15 cellular contexts compared by ENCODE assay signal in the genomic region with DNA sequence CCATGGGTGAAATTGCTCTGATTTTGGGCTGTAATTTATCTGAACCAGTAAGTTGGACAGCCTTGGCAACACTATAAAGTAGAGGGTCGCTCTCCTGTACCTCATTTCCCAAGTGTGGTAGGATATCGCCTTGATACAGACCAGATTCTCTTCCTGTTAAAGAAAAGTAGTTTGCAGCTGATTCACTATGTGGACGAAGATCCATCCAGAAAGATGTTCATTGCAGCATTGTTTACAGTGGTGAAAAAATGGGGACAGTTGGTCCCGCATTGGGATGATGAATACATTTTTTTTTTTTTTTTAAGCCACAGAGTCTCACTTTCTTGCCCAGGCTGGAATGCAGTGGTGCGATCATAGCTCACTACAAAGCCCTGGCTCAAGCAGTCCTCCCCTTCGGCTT.
DNase-seq lines count a peak whose midpoint lies in the region; ATAC-seq, FAIRE-seq and TF ChIP-seq lines count a peak whose summit lies in the region.
"Had no signal": no experiment of that assay in that cellular context is flagged by ENCODE, and none has a peak within 500 bp of the region (broad histone marks: within the 10 kb centered on the region; RNA-seq: fewer than 3 reads in every experiment).

No MANE protein-coding gene starts in this region.

- no peak for DNase-seq in A673 (ENCODE audit: low spot score)
- no peak for DNase-seq in keratinocyte (ENCODE audit: low read depth, low spot score)
- DNase-seq in testis, result no peak
- no peak for DNase-seq in NCI-H2029 treated with DMSO at 0.1 percent for 48 hours (lab: John Stamatoyannopoulos, UW)
- no peak for DNase-seq in activated CD4-positive, alpha-beta T cell treated with anti-CD3 and anti-CD28 coated beads, Interleukin-2, amount 10 ng/mL, durations not matched to agents 7 days and 5 days
- DNase-seq: activated T-cell treated with anti-CD3 and anti-CD28 coated beads, Interleukin-2, amount 50 U/mL, for 4 hours; amygdala; left colon; NCI-H1694 treated with DMSO at 0.1 percent for 48 hours; NCI-H510A; SIG-M5; stimulated activated CD4-positive, alpha-beta T cell treated with anti-CD3 and anti-CD28 coated beads, Interleukin-1b, Interleukin-23, amount 100 ng/mL, for 48 hours had no signal

- no peak overlapping the region for H3K4me3 Mint-ChIP-seq in activated CD4-positive, alpha-beta T cell treated with anti-CD3 and anti-CD28 coated beads, Interleukin-2, amount 10 ng/mL, durations not matched to agents 7 days and 5 days
- H3K4me3 Mint-ChIP-seq: activated T-cell treated with anti-CD3 and anti-CD28 coated beads, Interleukin-2, amount 50 U/mL, for 4 hours had no signal

- no peaks in the 10 kb centered on the region for H3K9me3 Mint-ChIP-seq in activated CD4-positive, alpha-beta T cell treated with anti-CD3 and anti-CD28 coated beads, Interleukin-2, amount 10 ng/mL, durations not matched to agents 7 days and 5 days
- H3K9me3 Mint-ChIP-seq: activated T-cell treated with anti-CD3 and anti-CD28 coated beads, Interleukin-2, amount 50 U/mL, for 4 hours had no signal

- no peak for ATAC-seq in GM21786 (IDR thresholded peaks at IDR 0.05; ENCODE audit: unreplicated experiment)
- ATAC-seq: activated T-cell treated with anti-CD3 and anti-CD28 coated beads, Interleukin-2, amount 50 U/mL, for 4 hours; left colon had no signal

- no peaks in the 10 kb centered on the region for H3K9me1 ChIP-seq in keratinocyte (ENCODE audit: control insufficient read depth, extremely low read depth, insufficient read depth, low read length)

- BruUV-seq in A673 (replicated peaks; lab: Mats Ljungman, UMichigan), result no TSS peak

- CTCF ChIA-PET in A673 (lab: Charles Lee), result no interaction called here
- CTCF ChIA-PET in activated CD4-positive, alpha-beta T cell treated with anti-CD3 and anti-CD28 coated beads, Interleukin-2, amount 10 ng/mL, durations not matched to agents 7 days and 5 days (lab: Charles Lee), result interaction anchor here (0.7 kb wide), 1 partner anchor 67 kb away, joined by 3 read pairs; no protein-coding TSS in a partner anchor

- H3K27me3 Mint-ChIP-seq in activated CD4-positive, alpha-beta T cell treated with anti-CD3 and anti-CD28 coated beads, Interleukin-2, amount 10 ng/mL, durations not matched to agents 7 days and 5 days, result no peaks in the 10 kb centered on the region

- H3K9ac ChIP-seq in keratinocyte (ENCODE audit: control insufficient read depth, extremely low read depth, insufficient read depth, low read length), result no peak overlapping the region

- no peak overlapping the region for H3K27ac Mint-ChIP-seq in activated CD4-positive, alpha-beta T cell treated with anti-CD3 and anti-CD28 coated beads, Interleukin-2, amount 10 ng/mL, durations not matched to agents 7 days and 5 days

- POLR2A ChIA-PET in A673 (lab: Charles Lee; ENCODE audit: low non-redundant PET), result no interaction called here
- POLR2A ChIA-PET in activated CD4-positive, alpha-beta T cell treated with anti-CD3 and anti-CD28 coated beads, Interleukin-2, amount 10 ng/mL, durations not matched to agents 7 days and 5 days (lab: Charles Lee), result no interaction called here

- no peaks in the 10 kb centered on the region for H3K36me3 ChIP-seq in A673 (ENCODE audit: insufficient read depth, low read length, poor library complexity, severe bottlenecking)
- no peaks in the 10 kb centered on the region for H3K36me3 ChIP-seq in keratinocyte (ENCODE audit: control insufficient read depth in 2 of 2, extremely low read depth in 1 of 2, insufficient read depth in 2 of 2, low read length in 2 of 2)
- no peaks in the 10 kb centered on the region for H3K36me3 ChIP-seq in testis (ENCODE audit: low read depth, missing control alignments)

- dilution Hi-C loops in keratinocyte (cut with MboI; ENCODE audit: extremely low pct_ligation_motif_present, low sequenced_read_pairs), result no loop called here

- FAIRE-seq in keratinocyte (lab: Jason Lieb, UNC), result no peak

- H3K4me2 ChIP-seq in keratinocyte (ENCODE audit: control insufficient read depth, extremely low read depth, insufficient read depth, low read depth, low read length), result no peak overlapping the region

- no peak overlapping the region for H2AFZ ChIP-seq in keratinocyte (ENCODE audit: control insufficient read depth, low read length)

- H3K4me1 ChIP-seq in A673 (ENCODE audit: insufficient read depth, low read length, poor library complexity, severe bottlenecking) (peaks cover 81% of the 10 kb centered on the region), keratinocyte (ENCODE audit: control insufficient read depth, extremely low read depth, insufficient read depth, low read length) (peaks cover 67% of the 10 kb centered on the region), testis (peaks cover 56% of the 10 kb centered on the region)

- H3K36me3 Mint-ChIP-seq in activated CD4-positive, alpha-beta T cell treated with anti-CD3 and anti-CD28 coated beads, Interleukin-2, amount 10 ng/mL, durations not matched to agents 7 days and 5 days (ENCODE audit: low read depth), result peaks cover 6% of the 10 kb centered on the region

- intact Hi-C loops in A673 (cut with micrococcal nuclease; ENCODE audit: unreplicated experiment), result no loop called here
- intact Hi-C loops in testis (cut with DNase I; ENCODE audit: low total_unique reads), result no loop called here

- WGBS in adipose tissue, 3 donors, result 77 to 96% (median 89%) methylated on average over 6 of the region's 6 CpGs
- WGBS in testis, 2 donors, result 85 to 88% methylated on average over 6 of the region's 6 CpGs

- no peaks in the 10 kb centered on the region for H4K20me1 ChIP-seq in keratinocyte (ENCODE audit: control insufficient read depth, extremely low read depth, insufficient read depth, low read length)

- H3K27me3 ChIP-seq in A673 (replicated peaks; ENCODE audit: insufficient read depth, low read depth, low read length, poor library complexity) (no peaks in the 10 kb centered on the region), keratinocyte (ENCODE audit: control insufficient read depth, extremely low read depth, insufficient read depth, low read length) (no peaks in the 10 kb centered on the region), testis (no peaks in the 10 kb centered on the region)

- H3K4me3 ChIP-seq in A673 (ENCODE audit: low read depth, low read length, poor library complexity, severe bottlenecking) (no peak overlapping the region), keratinocyte (ENCODE audit: control insufficient read depth in 2 of 3, extremely low read depth in 1 of 3, insufficient read depth in 2 of 3, low read depth in 1 of 3, low read length in 3 of 3) (no peak overlapping the region), skin epidermis (no peak overlapping the region), testis (no peak overlapping the region)

- peaks cover 30% of the 10 kb centered on the region for H3K4me1 Mint-ChIP-seq in activated CD4-positive, alpha-beta T cell treated with anti-CD3 and anti-CD28 coated beads, Interleukin-2, amount 10 ng/mL, durations not matched to agents 7 days and 5 days

- H3K9me3 ChIP-seq in A673 (ENCODE audit: low read depth, low read length, poor library complexity, severe bottlenecking) (no peaks in the 10 kb centered on the region), keratinocyte (ENCODE audit: control insufficient read depth, low read depth, low read length) (no peaks in the 10 kb centered on the region), testis (no peaks in the 10 kb centered on the region)

- no peak for TF ChIP-seq POLR2A in testis (IDR thresholded peaks at IDR 0.05)

- TF ChIP-seq CTCF in A673 (conservative IDR thresholded peaks at IDR 0.05; ENCODE audit: low read depth, low read length) (no peak), keratinocyte (optimal IDR thresholded peaks at IDR 0.05 in 1 of 3, IDR thresholded peaks at IDR 0.05 in 1 of 3, conservative IDR thresholded peaks at IDR 0.05 in 1 of 3; ENCODE audit: extremely low read depth in 1 of 3, insufficient read depth in 2 of 3, low read length in 3 of 3) (no peak), testis (IDR thresholded peaks at IDR 0.05) (no peak)

- H3K79me2 ChIP-seq in keratinocyte (ENCODE audit: control insufficient read depth, insufficient read depth, low read length), result peaks cover 3% of the 10 kb centered on the region

- peak overlapping the region; percentile 76 for H3K27ac ChIP-seq in A673 (ENCODE audit: low read depth, low read length, poor library complexity, severe bottlenecking)
- peak overlapping the region; percentile 41 for H3K27ac ChIP-seq in adipose tissue (ENCODE audit: low read depth, low read length)
- H3K27ac ChIP-seq in keratinocyte (ENCODE audit: control insufficient read depth, insufficient read depth, low read length), result peak overlapping the region; percentile 64
- peak overlapping the region in 16 of 21 experiments; percentile 1 to 81 (median 52) for H3K27ac ChIP-seq in skin epidermis
- H3K27ac ChIP-seq in testis, result peak overlapping the region in 1 of 2 donors; percentile 71
